ENCODE assay signal across 8 cellular contexts in the genomic region with DNA sequence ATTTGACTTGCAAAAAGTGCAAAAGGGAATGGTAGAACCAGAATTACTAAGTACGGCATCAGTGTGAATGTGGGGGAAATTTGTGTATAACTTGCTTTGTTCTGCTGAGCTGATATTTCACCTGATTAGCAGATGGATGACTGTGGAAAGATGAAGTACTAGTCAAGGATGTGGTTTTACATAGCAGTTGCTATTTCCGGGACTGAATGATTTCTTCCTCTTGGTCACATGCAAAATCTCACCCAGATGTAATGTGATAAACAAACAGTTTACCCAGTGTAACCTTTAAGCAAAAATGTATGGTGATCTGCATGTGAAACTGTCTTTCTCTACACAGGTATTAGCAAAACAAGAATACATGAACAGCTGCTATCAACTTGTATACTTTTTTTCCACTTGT. TPM values are rescaled to one million over a fixed set of nuclear protein-coding genes. Genes with fewer than 3 reads are reported as not detected.
A peak's percentile ranks its signal among the peaks of the same experiment; 100 is the strongest.
DNase-seq lines count a peak whose midpoint lies in the region; ATAC-seq, FAIRE-seq and TF ChIP-seq lines count a peak whose summit lies in the region.

No MANE protein-coding gene starts in this region.

- no peaks in the 10 kb centered on the region for H3F3A ChIP-seq in neural progenitor cell (ENCODE audit: low read depth)

- H4K20me1 ChIP-seq in K562 (replicated peaks; ENCODE audit: control insufficient read depth, insufficient read depth, low read length): no peaks in the 10 kb centered on the region
- no peaks in the 10 kb centered on the region for H4K20me1 ChIP-seq in hepatocyte (ENCODE audit: insufficient read depth, poor library complexity, severe bottlenecking)
- H4K20me1 ChIP-seq in neural progenitor cell (ENCODE audit: low read depth): peaks cover 6% of the 10 kb centered on the region

- peaks cover 75% of the 10 kb centered on the region for H3K36me3 ChIP-seq in K562 (ENCODE audit: control insufficient read depth, insufficient read depth, low read length)
- no peaks in the 10 kb centered on the region for H3K36me3 ChIP-seq in hepatocyte (replicated peaks; ENCODE audit: insufficient read depth, low read depth)
- H3K36me3 ChIP-seq in neural progenitor cell: peaks cover 6% of the 10 kb centered on the region

- no peaks in the 10 kb centered on the region for H3K9me3 ChIP-seq in CD4-positive, alpha-beta T cell (ENCODE audit: control insufficient read depth, low read length)
- H3K9me3 ChIP-seq in K562 (replicated peaks; ENCODE audit: control insufficient read depth, insufficient read depth, low read depth, low read length) (no peaks in the 10 kb centered on the region), hepatocyte (ENCODE audit: low read depth) (no peaks in the 10 kb centered on the region), neural progenitor cell (ENCODE audit: low read depth) (no peaks in the 10 kb centered on the region)

- H3K9me3 Mint-ChIP-seq in CD4-positive, alpha-beta T cell: no peaks in the 10 kb centered on the region
- no peaks in the 10 kb centered on the region for H3K9me3 Mint-ChIP-seq in neural progenitor cell

- intact Hi-C loops in CD4-positive, alpha-beta T cell (cut with DNase I, micrococcal nuclease): loop anchor here in 1 of 2 experiments (2.0 to 10.0 kb wide), 5 partner anchors 26 to 492 kb away; partner anchors contain the start of genes DCP2 and YTHDC2
- intact Hi-C loops in K562 (cut with micrococcal nuclease): no loop called here

- H3K4me3 ChIP-seq in K562 (no peak overlapping the region), hepatocyte (no peak overlapping the region), neural progenitor cell (no peak overlapping the region)

- peak in 1 of 10 experiments; percentile 1 for DNase-seq in CD4-positive, alpha-beta T cell
- DNase-seq in K562 (ENCODE audit: extremely low read depth in 1 of 4, low spot score in 3 of 4): no peak
- no peak for DNase-seq in mucosa of gallbladder (ENCODE audit: low spot score)
- DNase-seq in hepatocyte (ENCODE audit: low spot score): no peak
- DNase-seq in T1000 (lab: John Stamatoyannopoulos, UW): no peak
- DNase-seq in neural progenitor cell (ENCODE audit: low spot score): no peak

- peaks cover 70% of the 10 kb centered on the region for H3K36me3 Mint-ChIP-seq in CD4-positive, alpha-beta T cell (ENCODE audit: low read depth)
- H3K36me3 Mint-ChIP-seq in neural progenitor cell: peaks cover 34% of the 10 kb centered on the region

- no peak overlapping the region for H3K4me2 ChIP-seq in K562 (ENCODE audit: insufficient read depth, low read length)
- H3K4me2 ChIP-seq in hepatocyte: no peak overlapping the region
- H3K4me2 ChIP-seq in neural progenitor cell: no peak overlapping the region

- TF ChIP-seq RAD21 in K562 (CRISPR knock-in tag; conservative IDR thresholded peaks at IDR 0.05 in 1 of 2, IDR thresholded peaks at IDR 0.05 in 1 of 2): no peak

- ATAC-seq in CD4-positive, alpha-beta T cell (ENCODE audit: poor library complexity): peak; percentile 86
- peak; percentile 62 for ATAC-seq in GM19468 (IDR thresholded peaks at IDR 0.05; ENCODE audit: extremely low read depth, unreplicated experiment)
- ATAC-seq in HG03469 (IDR thresholded peaks at IDR 0.05; ENCODE audit: unreplicated experiment): peak; percentile 70
- ATAC-seq in K562: no peak

- H3K79me2 ChIP-seq in K562 (ENCODE audit: control insufficient read depth, insufficient read depth, low read length) (no peaks in the 10 kb centered on the region), hepatocyte (no peaks in the 10 kb centered on the region), neural progenitor cell (ENCODE audit: low read depth) (peaks cover 13% of the 10 kb centered on the region)

- TF ChIP-seq CTCF in CD4-positive, alpha-beta T cell (IDR thresholded peaks at IDR 0.05): no peak
- TF ChIP-seq CTCF in K562 (IDR thresholded peaks at IDR 0.05 in 2 of 3, conservative IDR thresholded peaks at IDR 0.05 in 1 of 3; ENCODE audit: insufficient read depth in 2 of 3, low read depth in 1 of 3, low read length in 3 of 3): no peak
- no peak for TF ChIP-seq CTCF in hepatocyte (IDR thresholded peaks at IDR 0.05; ENCODE audit: poor library complexity)
- TF ChIP-seq CTCF in neural progenitor cell (IDR thresholded peaks at IDR 0.05): no peak

- in situ Hi-C loops in K562 (cut with MboI): no loop called here

- H3K4me1 Mint-ChIP-seq in CD4-positive, alpha-beta T cell (ENCODE audit: low read depth): peaks cover 77% of the 10 kb centered on the region
- peaks cover 7% of the 10 kb centered on the region for H3K4me1 Mint-ChIP-seq in neural progenitor cell

- CTCF ChIA-PET in CD4-positive, alpha-beta T cell (lab: Charles Lee): interaction anchor here (1.0 kb wide), 1 partner anchor 302 kb away, joined by 3 read pairs; no protein-coding TSS in a partner anchor
- CTCF ChIA-PET in K562 (lab: Yijun Ruan, JAX; ENCODE audit: low intra/inter-chr PET ratio): no interaction called here

- POLR2A ChIA-PET in CD4-positive, alpha-beta T cell (lab: Charles Lee): interaction anchor here (0.7 to 2.1 kb wide), 11 partner anchors 9 to 488 kb away, joined by 3 to 18 read pairs (median 3); partner anchors contain the start of gene DCP2
- POLR2A ChIA-PET in K562 (lab: Yijun Ruan, JAX): interaction anchor here (1.6 kb wide), 1 partner anchor 9 kb away, joined by 4 read pairs; no protein-coding TSS in a partner anchor

- H3K27ac ChIP-seq in CD4-positive, alpha-beta T cell (ENCODE audit: low read depth, low read length): peak overlapping the region; percentile 18
- H3K27ac ChIP-seq in K562 (ENCODE audit: extremely low read depth, low read depth, low read length) (no peak overlapping the region), hepatocyte (no peak overlapping the region), neural progenitor cell (no peak overlapping the region)

- H3K27me3 Mint-ChIP-seq in CD4-positive, alpha-beta T cell: no peaks in the 10 kb centered on the region
- peaks cover under 1% of the 10 kb centered on the region for H3K27me3 Mint-ChIP-seq in neural progenitor cell (ENCODE audit: insufficient read depth, low read depth)

- no peak for FAIRE-seq in K562 (lab: Jason Lieb, UNC)

- TF ChIP-seq EP300 in K562 (IDR thresholded peaks at IDR 0.05; ENCODE audit: low read length): no peak

- no peak overlapping the region for H3K9ac ChIP-seq in K562 (ENCODE audit: insufficient read depth in 1 of 2, low read depth in 2 of 2, low read length in 2 of 2)
- H3K9ac ChIP-seq in neural progenitor cell: no peak overlapping the region

- no peaks in the 10 kb centered on the region for H3K27me3 ChIP-seq in CD4-positive, alpha-beta T cell (ENCODE audit: control insufficient read depth, insufficient read depth, low read length)
- H3K27me3 ChIP-seq in K562 (ENCODE audit: control insufficient read depth in 2 of 2, insufficient read depth in 2 of 2, low read length in 2 of 2) (no peaks in the 10 kb centered on the region), hepatocyte (no peaks in the 10 kb centered on the region), neural progenitor cell (no peaks in the 10 kb centered on the region)

- no TSS peak for BruUV-seq in K562 (replicated peaks; lab: Mats Ljungman, UMichigan)

- H3K4me1 ChIP-seq in K562 (replicated peaks in 1 of 2; ENCODE audit: control insufficient read depth in 2 of 2, insufficient read depth in 2 of 2, low read length in 2 of 2): no peaks in the 10 kb centered on the region
- H3K4me1 ChIP-seq in hepatocyte (ENCODE audit: insufficient read depth): peaks cover 2% of the 10 kb centered on the region
- H3K4me1 ChIP-seq in neural progenitor cell: no peaks in the 10 kb centered on the region

- no peaks in the 10 kb centered on the region for H3K9me2 ChIP-seq in hepatocyte (replicated peaks; ENCODE audit: insufficient read depth)

- no peak overlapping the region for H2AFZ ChIP-seq in K562 (ENCODE audit: low read depth, low read length)
- no peak overlapping the region for H2AFZ ChIP-seq in hepatocyte
- H2AFZ ChIP-seq in neural progenitor cell (replicated peaks): no peak overlapping the region

- WGBS in K562 (ENCODE audit: insufficient coverage, low coverage, missing lambda C conversion rate): 69% methylated on average over 2 of the region's 2 CpGs
- 85% methylated on average over 2 of the region's 2 CpGs for WGBS in hepatocyte (ENCODE audit: low lambda C conversion rate, missing lambda C conversion rate)

- H3K4me3 Mint-ChIP-seq in CD4-positive, alpha-beta T cell: peak overlapping the region; percentile 57
- no peak overlapping the region for H3K4me3 Mint-ChIP-seq in neural progenitor cell

- TF ChIP-seq POLR2A in K562 (conservative IDR thresholded peaks at IDR 0.05): no peak

- H3K9me1 ChIP-seq in K562 (ENCODE audit: control insufficient read depth, insufficient read depth, low read length): no peaks in the 10 kb centered on the region

- H3K27ac Mint-ChIP-seq in CD4-positive, alpha-beta T cell: peak overlapping the region; percentile 87
- no peak overlapping the region for H3K27ac Mint-ChIP-seq in neural progenitor cell

TF ChIP-seq in K562, 482 proteins besides CTCF, POLR2A, EP300 and RAD21 (continues in another document):
- no peak for TF ChIP-seq SAP30 (IDR thresholded peaks at IDR 0.05; ENCODE audit: borderline replicate concordance, insufficient read depth, low read depth, low read length, poor library complexity, severe bottlenecking)

RNA-seq across cellular contexts. Expression of gene DCP2, which starts 46.1 kb away (rescaled TPM):
- 10 to 100 TPM; 86.3 to 87.1 TPM for total RNA-seq in CD4-positive, alpha-beta T cell
- total RNA-seq in K562 (2011; cell fraction: chromatin; rRNA removed; ENCODE audit: low replicate concordance): 114 and 176 TPM in 2 replicates
- 54.0 and 57.9 TPM in 2 replicates for total RNA-seq in K562 (2011; cell fraction: nucleolus; rRNA removed)
- 61.2 and 112 TPM in 2 replicates for total RNA-seq in K562 (2011; cell fraction: nucleoplasm; rRNA removed)
- 71.8 and 75.6 TPM in 2 replicates for total RNA-seq in K562 (2014; rRNA removed)
- 96.8 and 120 TPM in 2 replicates for total RNA-seq in K562 (2014; rRNA removed; fragmentation: Illumina TruSeq; extraction: Trizol)
- total RNA-seq in K562 (2015; rRNA removed; fragmentation: Illumina TruSeq; extraction: Trizol): 69.4 and 76.0 TPM in 2 replicates
- 109 and 111 TPM in 2 replicates for total RNA-seq in K562 (2021)
- 22.8 and 40.4 TPM in 2 replicates for polyA plus RNA-seq in K562 (2011; rRNA removed)
- 20.4 and 29.5 TPM in 2 replicates for polyA plus RNA-seq in K562 (2011; cell fraction: cytosol; rRNA removed)
- polyA plus RNA-seq in K562 (2011; cell fraction: nucleus; rRNA removed): 26.7 and 36.5 TPM in 2 replicates
- 24.0 and 28.2 TPM in 2 replicates for polyA plus RNA-seq in K562 (2012)
- polyA plus RNA-seq in K562 (2014; fragmentation: Illumina TruSeq; extraction: Trizol): 41.4 and 46.7 TPM in 2 replicates
- 10 to 100 TPM; 25.9 to 36.8 TPM for polyA plus RNA-seq in K562 (2014; fragmentation: Nextera tagmentation; extraction: Ambion mirVana)
- 25.9 and 38.0 TPM in 2 replicates for polyA plus RNA-seq in K562 (2014; rRNA removed)
- polyA minus RNA-seq in K562 (2011; rRNA and poly(A)+ RNA removed): 134 and 161 TPM in 2 replicates
- polyA minus RNA-seq in K562 (2011; cell fraction: cytosol; rRNA and poly(A)+ RNA removed): 33.9 and 43.4 TPM in 2 replicates
- 78.6 and 97.4 TPM in 2 replicates for polyA minus RNA-seq in K562 (2011; cell fraction: nucleus; rRNA and poly(A)+ RNA removed)
- 42.5 TPM for total RNA-seq in mucosa of gallbladder
- total RNA-seq in hepatocyte: 39.2 and 41.9 TPM in 2 replicates
- polyA plus RNA-seq in hepatocyte: 8.8 and 20.5 TPM in 2 replicates
- 123 and 174 TPM in 2 replicates for total RNA-seq in neural progenitor cell (ENCODE audit: low replicate concordance)
